2 cellular contexts compared by ENCODE assay signal in genomic region chr1:165047985-165048384, GRCh38.
TF ChIP-seq lines count a peak whose summit lies in the region.

No MANE protein-coding gene starts in this region.

TF ChIP-seq in GM23338, 12 proteins besides CTCF, POLR2A, EP300 and RAD21 (continued from another document):
- no peak for TF ChIP-seq EZH2phosphoT487 (IDR thresholded peaks at IDR 0.05; ENCODE audit: unreplicated experiment)
- no peak for TF ChIP-seq POLR2AphosphoS5 (IDR thresholded peaks at IDR 0.05; ENCODE audit: low read depth)
- TF ChIP-seq STAT1 (IDR thresholded peaks at IDR 0.05; ENCODE audit: unreplicated experiment) = no peak
- TF ChIP-seq REST (IDR thresholded peaks at IDR 0.05; ENCODE audit: unreplicated experiment) = no peak
- TF ChIP-seq ZNF462 (CRISPR knock-in tag; IDR thresholded peaks at IDR 0.05) = no peak

TF ChIP-seq in WTC11, 78 proteins besides CTCF, POLR2A, EP300 and RAD21 (continued from another document):
- TF ChIP-seq CDX4 (CRISPR knock-in tag; IDR thresholded peaks at IDR 0.05; ENCODE audit: borderline replicate concordance) (no peak), CBFB (CRISPR knock-in tag; IDR thresholded peaks at IDR 0.05; ENCODE audit: low read depth) (no peak), ZBTB43 (CRISPR knock-in tag; IDR thresholded peaks at IDR 0.05) (no peak), MAX (CRISPR knock-in tag; IDR thresholded peaks at IDR 0.05) (no peak), ZNF425 (CRISPR knock-in tag; conservative IDR thresholded peaks at IDR 0.05) (no peak)
